In the genomic region with DNA sequence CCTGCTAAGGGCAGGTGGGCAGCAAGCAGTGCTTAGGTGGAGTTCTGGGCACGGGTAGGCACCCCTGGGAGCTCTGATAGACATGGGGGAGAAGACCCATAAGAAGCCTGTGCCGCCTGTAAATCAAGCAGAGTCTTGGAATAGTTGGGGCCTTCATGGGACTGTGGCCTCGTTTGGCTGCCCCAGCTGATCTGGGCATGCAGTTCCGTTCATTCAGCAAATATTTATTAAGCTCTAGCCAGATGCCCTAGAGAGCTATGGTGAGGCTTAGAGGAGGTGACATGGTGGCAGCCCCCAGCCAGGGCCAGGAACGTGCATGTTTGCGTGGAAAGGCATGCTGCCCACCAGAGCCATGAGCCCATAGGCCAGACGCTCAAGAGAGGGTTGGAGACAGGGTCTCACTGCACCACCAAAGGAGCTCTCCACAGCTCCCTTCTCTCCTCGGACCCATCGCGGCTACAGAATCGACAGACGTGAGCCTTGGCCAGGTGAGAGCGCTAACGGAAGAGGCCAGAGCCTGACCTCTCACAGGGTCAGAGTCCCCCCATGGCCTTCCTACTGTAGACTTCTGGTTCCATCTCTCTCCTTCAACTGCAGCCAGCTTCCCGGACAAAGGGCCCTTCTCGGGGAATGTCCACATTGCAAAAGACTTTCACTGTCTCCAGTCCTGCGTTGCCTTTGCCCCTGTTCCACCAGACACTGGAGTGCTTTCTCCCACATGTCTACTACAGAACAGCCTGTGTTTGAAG, we compare ENCODE assay signal across 1 cellular context.
TF ChIP-seq lines count a peak whose summit lies in the region.

No MANE protein-coding gene starts in this region.

TF ChIP-seq in HepG2, 621 proteins besides CTCF, POLR2A, EP300 and RAD21 (continued from another document and continues in another):
- TF ChIP-seq AGO2 (optimal IDR thresholded peaks at IDR 0.05; ENCODE audit: low read depth, low read length) (no peak), MTA3 (CRISPR knock-in tag; IDR thresholded peaks at IDR 0.05) (no peak), RORA (CRISPR knock-in tag; IDR thresholded peaks at IDR 0.05) (no peak), ZNF274 (CRISPR knock-in tag; IDR thresholded peaks at IDR 0.05) (no peak; the same call in 1 of the 2 replicates), ZNF232 (CRISPR knock-in tag; IDR thresholded peaks at IDR 0.05; ENCODE audit: borderline replicate concordance) (no peak; the same call in 1 of the 2 replicates), THAP11 (CRISPR knock-in tag; IDR thresholded peaks at IDR 0.05) (no peak), ZNF484 (CRISPR knock-in tag; IDR thresholded peaks at IDR 0.05; ENCODE audit: borderline replicate concordance, low read depth) (no peak), ZNF546 (CRISPR knock-in tag; conservative IDR thresholded peaks at IDR 0.05) (no peak; the same call in 1 of the 2 replicates), KMT2A (CRISPR knock-in tag; IDR thresholded peaks at IDR 0.05) (no peak), SNRNP70 (IDR thresholded peaks at IDR 0.05; ENCODE audit: low read depth, low read length) (no peak), ZNF124 (CRISPR knock-in tag; IDR thresholded peaks at IDR 0.05) (no peak), HMG20B (CRISPR knock-in tag; conservative IDR thresholded peaks at IDR 0.05) (no peak)
- TF ChIP-seq, protein P1, sequence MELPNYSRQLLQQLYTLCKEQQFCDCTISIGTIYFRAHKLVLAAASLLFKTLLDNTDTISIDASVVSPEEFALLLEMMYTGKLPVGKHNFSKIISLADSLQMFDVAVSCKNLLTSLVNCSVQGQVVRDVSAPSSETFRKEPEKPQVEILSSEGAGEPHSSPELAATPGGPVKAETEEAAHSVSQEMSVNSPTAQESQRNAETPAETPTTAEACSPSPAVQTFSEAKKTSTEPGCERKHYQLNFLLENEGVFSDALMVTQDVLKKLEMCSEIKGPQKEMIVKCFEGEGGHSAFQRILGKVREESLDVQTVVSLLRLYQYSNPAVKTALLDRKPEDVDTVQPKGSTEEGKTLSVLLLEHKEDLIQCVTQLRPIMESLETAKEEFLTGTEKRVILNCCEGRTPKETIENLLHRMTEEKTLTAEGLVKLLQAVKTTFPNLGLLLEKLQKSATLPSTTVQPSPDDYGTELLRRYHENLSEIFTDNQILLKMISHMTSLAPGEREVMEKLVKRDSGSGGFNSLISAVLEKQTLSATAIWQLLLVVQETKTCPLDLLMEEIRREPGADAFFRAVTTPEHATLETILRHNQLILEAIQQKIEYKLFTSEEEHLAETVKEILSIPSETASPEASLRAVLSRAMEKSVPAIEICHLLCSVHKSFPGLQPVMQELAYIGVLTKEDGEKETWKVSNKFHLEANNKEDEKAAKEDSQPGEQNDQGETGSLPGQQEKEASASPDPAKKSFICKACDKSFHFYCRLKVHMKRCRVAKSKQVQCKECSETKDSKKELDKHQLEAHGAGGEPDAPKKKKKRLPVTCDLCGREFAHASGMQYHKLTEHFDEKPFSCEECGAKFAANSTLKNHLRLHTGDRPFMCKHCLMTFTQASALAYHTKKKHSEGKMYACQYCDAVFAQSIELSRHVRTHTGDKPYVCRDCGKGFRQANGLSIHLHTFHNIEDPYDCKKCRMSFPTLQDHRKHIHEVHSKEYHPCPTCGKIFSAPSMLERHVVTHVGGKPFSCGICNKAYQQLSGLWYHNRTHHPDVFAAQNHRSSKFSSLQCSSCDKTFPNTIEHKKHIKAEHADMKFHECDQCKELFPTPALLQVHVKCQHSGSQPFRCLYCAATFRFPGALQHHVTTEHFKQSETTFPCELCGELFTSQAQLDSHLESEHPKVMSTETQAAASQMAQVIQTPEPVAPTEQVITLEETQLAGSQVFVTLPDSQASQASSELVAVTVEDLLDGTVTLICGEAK (IDR thresholded peaks at IDR 0.05): no peak
- TF ChIP-seq, protein P1 (CRISPR knock-in tag; IDR thresholded peaks at IDR 0.05): no peak; the same call in 1 of the 2 replicates
- TF ChIP-seq, protein P2, sequence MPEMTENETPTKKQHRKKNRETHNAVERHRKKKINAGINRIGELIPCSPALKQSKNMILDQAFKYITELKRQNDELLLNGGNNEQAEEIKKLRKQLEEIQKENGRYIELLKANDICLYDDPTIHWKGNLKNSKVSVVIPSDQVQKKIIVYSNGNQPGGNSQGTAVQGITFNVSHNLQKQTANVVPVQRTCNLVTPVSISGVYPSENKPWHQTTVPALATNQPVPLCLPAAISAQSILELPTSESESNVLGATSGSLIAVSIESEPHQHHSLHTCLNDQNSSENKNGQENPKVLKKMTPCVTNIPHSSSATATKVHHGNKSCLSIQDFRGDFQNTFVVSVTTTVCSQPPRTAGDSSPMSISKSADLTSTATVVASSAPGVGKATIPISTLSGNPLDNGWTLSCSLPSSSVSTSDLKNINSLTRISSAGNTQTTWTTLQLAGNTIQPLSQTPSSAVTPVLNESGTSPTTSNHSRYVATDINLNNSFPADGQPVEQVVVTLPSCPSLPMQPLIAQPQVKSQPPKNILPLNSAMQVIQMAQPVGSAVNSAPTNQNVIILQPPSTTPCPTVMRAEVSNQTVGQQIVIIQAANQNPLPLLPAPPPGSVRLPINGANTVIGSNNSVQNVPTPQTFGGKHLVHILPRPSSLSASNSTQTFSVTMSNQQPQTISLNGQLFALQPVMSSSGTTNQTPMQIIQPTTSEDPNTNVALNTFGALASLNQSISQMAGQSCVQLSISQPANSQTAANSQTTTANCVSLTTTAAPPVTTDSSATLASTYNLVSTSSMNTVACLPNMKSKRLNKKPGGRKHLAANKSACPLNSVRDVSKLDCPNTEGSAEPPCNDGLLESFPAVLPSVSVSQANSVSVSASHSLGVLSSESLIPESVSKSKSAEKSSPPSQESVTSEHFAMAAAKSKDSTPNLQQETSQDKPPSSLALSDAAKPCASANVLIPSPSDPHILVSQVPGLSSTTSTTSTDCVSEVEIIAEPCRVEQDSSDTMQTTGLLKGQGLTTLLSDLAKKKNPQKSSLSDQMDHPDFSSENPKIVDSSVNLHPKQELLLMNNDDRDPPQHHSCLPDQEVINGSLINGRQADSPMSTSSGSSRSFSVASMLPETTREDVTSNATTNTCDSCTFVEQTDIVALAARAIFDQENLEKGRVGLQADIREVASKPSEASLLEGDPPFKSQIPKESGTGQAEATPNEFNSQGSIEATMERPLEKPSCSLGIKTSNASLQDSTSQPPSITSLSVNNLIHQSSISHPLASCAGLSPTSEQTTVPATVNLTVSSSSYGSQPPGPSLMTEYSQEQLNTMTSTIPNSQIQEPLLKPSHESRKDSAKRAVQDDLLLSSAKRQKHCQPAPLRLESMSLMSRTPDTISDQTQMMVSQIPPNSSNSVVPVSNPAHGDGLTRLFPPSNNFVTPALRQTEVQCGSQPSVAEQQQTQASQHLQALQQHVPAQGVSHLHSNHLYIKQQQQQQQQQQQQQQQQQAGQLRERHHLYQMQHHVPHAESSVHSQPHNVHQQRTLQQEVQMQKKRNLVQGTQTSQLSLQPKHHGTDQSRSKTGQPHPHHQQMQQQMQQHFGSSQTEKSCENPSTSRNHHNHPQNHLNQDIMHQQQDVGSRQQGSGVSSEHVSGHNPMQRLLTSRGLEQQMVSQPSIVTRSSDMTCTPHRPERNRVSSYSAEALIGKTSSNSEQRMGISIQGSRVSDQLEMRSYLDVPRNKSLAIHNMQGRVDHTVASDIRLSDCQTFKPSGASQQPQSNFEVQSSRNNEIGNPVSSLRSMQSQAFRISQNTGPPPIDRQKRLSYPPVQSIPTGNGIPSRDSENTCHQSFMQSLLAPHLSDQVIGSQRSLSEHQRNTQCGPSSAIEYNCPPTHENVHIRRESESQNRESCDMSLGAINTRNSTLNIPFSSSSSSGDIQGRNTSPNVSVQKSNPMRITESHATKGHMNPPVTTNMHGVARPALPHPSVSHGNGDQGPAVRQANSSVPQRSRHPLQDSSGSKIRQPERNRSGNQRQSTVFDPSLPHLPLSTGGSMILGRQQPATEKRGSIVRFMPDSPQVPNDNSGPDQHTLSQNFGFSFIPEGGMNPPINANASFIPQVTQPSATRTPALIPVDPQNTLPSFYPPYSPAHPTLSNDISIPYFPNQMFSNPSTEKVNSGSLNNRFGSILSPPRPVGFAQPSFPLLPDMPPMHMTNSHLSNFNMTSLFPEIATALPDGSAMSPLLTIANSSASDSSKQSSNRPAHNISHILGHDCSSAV (CRISPR knock-in tag; IDR thresholded peaks at IDR 0.05; ENCODE audit: borderline replicate concordance): no peak
- TF ChIP-seq, protein P3, sequence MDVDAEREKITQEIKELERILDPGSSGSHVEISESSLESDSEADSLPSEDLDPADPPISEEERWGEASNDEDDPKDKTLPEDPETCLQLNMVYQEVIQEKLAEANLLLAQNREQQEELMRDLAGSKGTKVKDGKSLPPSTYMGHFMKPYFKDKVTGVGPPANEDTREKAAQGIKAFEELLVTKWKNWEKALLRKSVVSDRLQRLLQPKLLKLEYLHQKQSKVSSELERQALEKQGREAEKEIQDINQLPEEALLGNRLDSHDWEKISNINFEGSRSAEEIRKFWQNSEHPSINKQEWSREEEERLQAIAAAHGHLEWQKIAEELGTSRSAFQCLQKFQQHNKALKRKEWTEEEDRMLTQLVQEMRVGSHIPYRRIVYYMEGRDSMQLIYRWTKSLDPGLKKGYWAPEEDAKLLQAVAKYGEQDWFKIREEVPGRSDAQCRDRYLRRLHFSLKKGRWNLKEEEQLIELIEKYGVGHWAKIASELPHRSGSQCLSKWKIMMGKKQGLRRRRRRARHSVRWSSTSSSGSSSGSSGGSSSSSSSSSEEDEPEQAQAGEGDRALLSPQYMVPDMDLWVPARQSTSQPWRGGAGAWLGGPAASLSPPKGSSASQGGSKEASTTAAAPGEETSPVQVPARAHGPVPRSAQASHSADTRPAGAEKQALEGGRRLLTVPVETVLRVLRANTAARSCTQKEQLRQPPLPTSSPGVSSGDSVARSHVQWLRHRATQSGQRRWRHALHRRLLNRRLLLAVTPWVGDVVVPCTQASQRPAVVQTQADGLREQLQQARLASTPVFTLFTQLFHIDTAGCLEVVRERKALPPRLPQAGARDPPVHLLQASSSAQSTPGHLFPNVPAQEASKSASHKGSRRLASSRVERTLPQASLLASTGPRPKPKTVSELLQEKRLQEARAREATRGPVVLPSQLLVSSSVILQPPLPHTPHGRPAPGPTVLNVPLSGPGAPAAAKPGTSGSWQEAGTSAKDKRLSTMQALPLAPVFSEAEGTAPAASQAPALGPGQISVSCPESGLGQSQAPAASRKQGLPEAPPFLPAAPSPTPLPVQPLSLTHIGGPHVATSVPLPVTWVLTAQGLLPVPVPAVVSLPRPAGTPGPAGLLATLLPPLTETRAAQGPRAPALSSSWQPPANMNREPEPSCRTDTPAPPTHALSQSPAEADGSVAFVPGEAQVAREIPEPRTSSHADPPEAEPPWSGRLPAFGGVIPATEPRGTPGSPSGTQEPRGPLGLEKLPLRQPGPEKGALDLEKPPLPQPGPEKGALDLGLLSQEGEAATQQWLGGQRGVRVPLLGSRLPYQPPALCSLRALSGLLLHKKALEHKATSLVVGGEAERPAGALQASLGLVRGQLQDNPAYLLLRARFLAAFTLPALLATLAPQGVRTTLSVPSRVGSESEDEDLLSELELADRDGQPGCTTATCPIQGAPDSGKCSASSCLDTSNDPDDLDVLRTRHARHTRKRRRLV (CRISPR knock-in tag; IDR thresholded peaks at IDR 0.05): no peak
- TF ChIP-seq, protein P4, sequence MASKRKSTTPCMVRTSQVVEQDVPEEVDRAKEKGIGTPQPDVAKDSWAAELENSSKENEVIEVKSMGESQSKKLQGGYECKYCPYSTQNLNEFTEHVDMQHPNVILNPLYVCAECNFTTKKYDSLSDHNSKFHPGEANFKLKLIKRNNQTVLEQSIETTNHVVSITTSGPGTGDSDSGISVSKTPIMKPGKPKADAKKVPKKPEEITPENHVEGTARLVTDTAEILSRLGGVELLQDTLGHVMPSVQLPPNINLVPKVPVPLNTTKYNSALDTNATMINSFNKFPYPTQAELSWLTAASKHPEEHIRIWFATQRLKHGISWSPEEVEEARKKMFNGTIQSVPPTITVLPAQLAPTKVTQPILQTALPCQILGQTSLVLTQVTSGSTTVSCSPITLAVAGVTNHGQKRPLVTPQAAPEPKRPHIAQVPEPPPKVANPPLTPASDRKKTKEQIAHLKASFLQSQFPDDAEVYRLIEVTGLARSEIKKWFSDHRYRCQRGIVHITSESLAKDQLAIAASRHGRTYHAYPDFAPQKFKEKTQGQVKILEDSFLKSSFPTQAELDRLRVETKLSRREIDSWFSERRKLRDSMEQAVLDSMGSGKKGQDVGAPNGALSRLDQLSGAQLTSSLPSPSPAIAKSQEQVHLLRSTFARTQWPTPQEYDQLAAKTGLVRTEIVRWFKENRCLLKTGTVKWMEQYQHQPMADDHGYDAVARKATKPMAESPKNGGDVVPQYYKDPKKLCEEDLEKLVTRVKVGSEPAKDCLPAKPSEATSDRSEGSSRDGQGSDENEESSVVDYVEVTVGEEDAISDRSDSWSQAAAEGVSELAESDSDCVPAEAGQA (IDR thresholded peaks at IDR 0.05; ENCODE audit: low read depth): no peak
- TF ChIP-seq, protein P4 (CRISPR knock-in tag; IDR thresholded peaks at IDR 0.05; ENCODE audit: borderline replicate concordance): no peak
